Comparison of ENCODE assay signal across 1 cellular context in genomic region chr2:47295133-47295980, GRCh38.
A peak's percentile ranks its signal among the peaks of the same experiment; 100 is the strongest.
TF ChIP-seq lines count a peak whose summit lies in the region.

No MANE protein-coding gene starts in this region.

TF ChIP-seq in K562, 482 proteins besides CTCF, POLR2A, EP300 and RAD21 (continued from another document):
- TF ChIP-seq, protein P1, sequence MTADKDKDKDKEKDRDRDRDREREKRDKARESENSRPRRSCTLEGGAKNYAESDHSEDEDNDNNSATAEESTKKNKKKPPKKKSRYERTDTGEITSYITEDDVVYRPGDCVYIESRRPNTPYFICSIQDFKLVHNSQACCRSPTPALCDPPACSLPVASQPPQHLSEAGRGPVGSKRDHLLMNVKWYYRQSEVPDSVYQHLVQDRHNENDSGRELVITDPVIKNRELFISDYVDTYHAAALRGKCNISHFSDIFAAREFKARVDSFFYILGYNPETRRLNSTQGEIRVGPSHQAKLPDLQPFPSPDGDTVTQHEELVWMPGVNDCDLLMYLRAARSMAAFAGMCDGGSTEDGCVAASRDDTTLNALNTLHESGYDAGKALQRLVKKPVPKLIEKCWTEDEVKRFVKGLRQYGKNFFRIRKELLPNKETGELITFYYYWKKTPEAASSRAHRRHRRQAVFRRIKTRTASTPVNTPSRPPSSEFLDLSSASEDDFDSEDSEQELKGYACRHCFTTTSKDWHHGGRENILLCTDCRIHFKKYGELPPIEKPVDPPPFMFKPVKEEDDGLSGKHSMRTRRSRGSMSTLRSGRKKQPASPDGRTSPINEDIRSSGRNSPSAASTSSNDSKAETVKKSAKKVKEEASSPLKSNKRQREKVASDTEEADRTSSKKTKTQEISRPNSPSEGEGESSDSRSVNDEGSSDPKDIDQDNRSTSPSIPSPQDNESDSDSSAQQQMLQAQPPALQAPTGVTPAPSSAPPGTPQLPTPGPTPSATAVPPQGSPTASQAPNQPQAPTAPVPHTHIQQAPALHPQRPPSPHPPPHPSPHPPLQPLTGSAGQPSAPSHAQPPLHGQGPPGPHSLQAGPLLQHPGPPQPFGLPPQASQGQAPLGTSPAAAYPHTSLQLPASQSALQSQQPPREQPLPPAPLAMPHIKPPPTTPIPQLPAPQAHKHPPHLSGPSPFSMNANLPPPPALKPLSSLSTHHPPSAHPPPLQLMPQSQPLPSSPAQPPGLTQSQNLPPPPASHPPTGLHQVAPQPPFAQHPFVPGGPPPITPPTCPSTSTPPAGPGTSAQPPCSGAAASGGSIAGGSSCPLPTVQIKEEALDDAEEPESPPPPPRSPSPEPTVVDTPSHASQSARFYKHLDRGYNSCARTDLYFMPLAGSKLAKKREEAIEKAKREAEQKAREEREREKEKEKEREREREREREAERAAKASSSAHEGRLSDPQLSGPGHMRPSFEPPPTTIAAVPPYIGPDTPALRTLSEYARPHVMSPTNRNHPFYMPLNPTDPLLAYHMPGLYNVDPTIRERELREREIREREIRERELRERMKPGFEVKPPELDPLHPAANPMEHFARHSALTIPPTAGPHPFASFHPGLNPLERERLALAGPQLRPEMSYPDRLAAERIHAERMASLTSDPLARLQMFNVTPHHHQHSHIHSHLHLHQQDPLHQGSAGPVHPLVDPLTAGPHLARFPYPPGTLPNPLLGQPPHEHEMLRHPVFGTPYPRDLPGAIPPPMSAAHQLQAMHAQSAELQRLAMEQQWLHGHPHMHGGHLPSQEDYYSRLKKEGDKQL (CRISPR knock-in tag; IDR thresholded peaks at IDR 0.05; ENCODE audit: borderline replicate concordance) = no peak
- no peak for TF ChIP-seq PHF20 (IDR thresholded peaks at IDR 0.05; ENCODE audit: partially characterized antibody)
- no peak for TF ChIP-seq ERF (CRISPR knock-in tag; IDR thresholded peaks at IDR 0.05)
- TF ChIP-seq SIX5 (IDR thresholded peaks at IDR 0.05; ENCODE audit: borderline replicate concordance in 1 of 2, insufficient read depth in 1 of 2, low read depth in 1 of 2, low read length in 2 of 2) = no peak
- no peak for TF ChIP-seq TAF15 (IDR thresholded peaks at IDR 0.05; ENCODE audit: low read depth, low read length)
- no peak for TF ChIP-seq HIVEP1 (CRISPR knock-in tag; IDR thresholded peaks at IDR 0.05)
- TF ChIP-seq SETDB1 (IDR thresholded peaks at IDR 0.05; ENCODE audit: low read length) = no peak
- TF ChIP-seq MEIS2 (IDR thresholded peaks at IDR 0.05; ENCODE audit: partially characterized antibody) = peak; percentile 61
- no peak for TF ChIP-seq LARP7 (IDR thresholded peaks at IDR 0.05)
- no peak for TF ChIP-seq ZNF431 (CRISPR knock-in tag; IDR thresholded peaks at IDR 0.05)
- TF ChIP-seq PKNOX1 (IDR thresholded peaks at IDR 0.05) = peak; percentile 55; the same call in 1 of the 2 replicates
